Comparison of ENCODE assay signal across 7 cellular contexts in genomic region chr20:62367136-62367482, GRCh38. TPM values are rescaled to one million over a fixed set of nuclear protein-coding genes. Genes with fewer than 3 reads are reported as not detected.
DNase-seq lines count a peak whose midpoint lies in the region; ATAC-seq and TF ChIP-seq lines count a peak whose summit lies in the region.

A gene with protein sequence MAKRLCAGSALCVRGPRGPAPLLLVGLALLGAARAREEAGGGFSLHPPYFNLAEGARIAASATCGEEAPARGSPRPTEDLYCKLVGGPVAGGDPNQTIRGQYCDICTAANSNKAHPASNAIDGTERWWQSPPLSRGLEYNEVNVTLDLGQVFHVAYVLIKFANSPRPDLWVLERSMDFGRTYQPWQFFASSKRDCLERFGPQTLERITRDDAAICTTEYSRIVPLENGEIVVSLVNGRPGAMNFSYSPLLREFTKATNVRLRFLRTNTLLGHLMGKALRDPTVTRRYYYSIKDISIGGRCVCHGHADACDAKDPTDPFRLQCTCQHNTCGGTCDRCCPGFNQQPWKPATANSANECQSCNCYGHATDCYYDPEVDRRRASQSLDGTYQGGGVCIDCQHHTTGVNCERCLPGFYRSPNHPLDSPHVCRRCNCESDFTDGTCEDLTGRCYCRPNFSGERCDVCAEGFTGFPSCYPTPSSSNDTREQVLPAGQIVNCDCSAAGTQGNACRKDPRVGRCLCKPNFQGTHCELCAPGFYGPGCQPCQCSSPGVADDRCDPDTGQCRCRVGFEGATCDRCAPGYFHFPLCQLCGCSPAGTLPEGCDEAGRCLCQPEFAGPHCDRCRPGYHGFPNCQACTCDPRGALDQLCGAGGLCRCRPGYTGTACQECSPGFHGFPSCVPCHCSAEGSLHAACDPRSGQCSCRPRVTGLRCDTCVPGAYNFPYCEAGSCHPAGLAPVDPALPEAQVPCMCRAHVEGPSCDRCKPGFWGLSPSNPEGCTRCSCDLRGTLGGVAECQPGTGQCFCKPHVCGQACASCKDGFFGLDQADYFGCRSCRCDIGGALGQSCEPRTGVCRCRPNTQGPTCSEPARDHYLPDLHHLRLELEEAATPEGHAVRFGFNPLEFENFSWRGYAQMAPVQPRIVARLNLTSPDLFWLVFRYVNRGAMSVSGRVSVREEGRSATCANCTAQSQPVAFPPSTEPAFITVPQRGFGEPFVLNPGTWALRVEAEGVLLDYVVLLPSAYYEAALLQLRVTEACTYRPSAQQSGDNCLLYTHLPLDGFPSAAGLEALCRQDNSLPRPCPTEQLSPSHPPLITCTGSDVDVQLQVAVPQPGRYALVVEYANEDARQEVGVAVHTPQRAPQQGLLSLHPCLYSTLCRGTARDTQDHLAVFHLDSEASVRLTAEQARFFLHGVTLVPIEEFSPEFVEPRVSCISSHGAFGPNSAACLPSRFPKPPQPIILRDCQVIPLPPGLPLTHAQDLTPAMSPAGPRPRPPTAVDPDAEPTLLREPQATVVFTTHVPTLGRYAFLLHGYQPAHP (N-terminal part only) (minus strand): TSS chr20:62367312. CDS start chr20:62367245, 67 bp downstream.

- no peak for TF ChIP-seq CTCF in GM10266 (IDR thresholded peaks at IDR 0.05; ENCODE audit: control insufficient read depth, insufficient read depth, low read depth, missing control alignments)
- peak; percentile 9 for TF ChIP-seq CTCF in left ventricle myocardium inferior (IDR thresholded peaks at IDR 0.05; ENCODE audit: borderline replicate concordance)
- TF ChIP-seq CTCF in psoas muscle (IDR thresholded peaks at IDR 0.05): no peak

- peak; percentile 15 to 29 (median 22) for ATAC-seq in psoas muscle
- no peak for ATAC-seq in HG02798 (IDR thresholded peaks at IDR 0.05; ENCODE audit: poor library complexity, unreplicated experiment)
- no peak for ATAC-seq in GM19463 (IDR thresholded peaks at IDR 0.05; ENCODE audit: unreplicated experiment)

- 0% methylated on average over 8 to 36 of the region's 52 CpGs for WGBS in adipose tissue, 3 donors
- 0 to 1% methylated on average over 36 to 52 of the region's 52 CpGs; no CpG with 5 or more reads in 1 of the 3 donors for WGBS in psoas muscle, 3 donors

- peak within 1 kb of the TSS; percentile 69 for H3K9ac ChIP-seq in Karpas-422 (ENCODE audit: low read length)

- DNase-seq in GM10266 (ENCODE audit: extremely low spot score): peak; percentile 85
- DNase-seq in Karpas-422: peak; percentile 70
- peak; percentile 72 for DNase-seq in left ventricle myocardium inferior
- DNase-seq in psoas muscle: peak; percentile 68 to 73

- peaks cover 26% of the 10 kb centered on the region for H3K4me1 ChIP-seq in Karpas-422 (ENCODE audit: low read length)
- H3K4me1 ChIP-seq in left ventricle myocardium inferior: peaks cover 89% of the 10 kb centered on the region
- H3K4me1 ChIP-seq in psoas muscle: peaks cover 69% of the 10 kb centered on the region

- H3K27ac ChIP-seq in Karpas-422 (ENCODE audit: low read length): no peak within 1 kb of the TSS
- no peak within 1 kb of the TSS for H3K27ac ChIP-seq in adipose tissue (ENCODE audit: low read depth, low read length)
- peak within 1 kb of the TSS; percentile 97 for H3K27ac ChIP-seq in left ventricle myocardium inferior (replicated peaks)
- peak within 1 kb of the TSS; percentile 87 for H3K27ac ChIP-seq in psoas muscle

- H3K9me3 ChIP-seq in Karpas-422 (ENCODE audit: low read length) (no peaks in the 10 kb centered on the region), left ventricle myocardium inferior (replicated peaks) (no peaks in the 10 kb centered on the region), psoas muscle (no peaks in the 10 kb centered on the region)

- H4K20me1 ChIP-seq in Karpas-422 (ENCODE audit: insufficient read depth, low read depth, low read length): peaks cover 25% of the 10 kb centered on the region; the same call in 1 of the 2 replicates

- H3K79me2 ChIP-seq in Karpas-422 (ENCODE audit: low read length): no peaks in the 10 kb centered on the region

- peak within 1 kb of the TSS; percentile 81 for H3K4me2 ChIP-seq in Karpas-422 (ENCODE audit: low read depth, low read length, poor library complexity, severe bottlenecking)

- intact Hi-C loops in left ventricle myocardium inferior (cut with micrococcal nuclease) (no loop called here), psoas muscle (cut with DNase I) (no loop called here)

- no peaks in the 10 kb centered on the region for H3K27me3 ChIP-seq in Karpas-422 (ENCODE audit: low read length)
- no peaks in the 10 kb centered on the region for H3K27me3 ChIP-seq in left ventricle myocardium inferior (ENCODE audit: low read depth)
- no peaks in the 10 kb centered on the region for H3K27me3 ChIP-seq in psoas muscle (ENCODE audit: insufficient read depth in 3 of 3, low read length in 2 of 3)

- H3K4me3 ChIP-seq in Karpas-422 (ENCODE audit: low read length) (peak within 1 kb of the TSS; percentile 69), left ventricle myocardium inferior (peak within 1 kb of the TSS; percentile 98), psoas muscle (peak within 1 kb of the TSS; percentile 75)

- H3K36me3 ChIP-seq in Karpas-422 (ENCODE audit: insufficient read depth, low read length): no peaks in the 10 kb centered on the region
- peaks cover 2% of the 10 kb centered on the region for H3K36me3 ChIP-seq in left ventricle myocardium inferior
- peaks cover 0 to 1% of the 10 kb centered on the region in 2 donors for H3K36me3 ChIP-seq in psoas muscle (ENCODE audit: insufficient read depth in 1 of 2, low read depth in 1 of 2)

- peak within 1 kb of the TSS; percentile 48; the same call in 1 of the 2 replicates for H2AFZ ChIP-seq in Karpas-422 (ENCODE audit: low read length)

- H3K9me2 ChIP-seq in Karpas-422 (replicated peaks; ENCODE audit: insufficient read depth, low read length): no peaks in the 10 kb centered on the region

RNA-seq across cellular contexts. Expression of the gene that starts here (rescaled TPM):
- total RNA-seq in Karpas-422 (2014; rRNA removed; shearing (Covaris generic); ENCODE audit: low replicate concordance): 3.2 and 17.5 TPM in 2 replicates
- polyA plus RNA-seq in adipose tissue (100 to 1,000 TPM in 1 of 3 donors, 10 to 100 TPM in 2; 46.3 to 364 (median 81.1) TPM), psoas muscle (10 to 100 TPM; 14.4 to 40.5 (median 23.3) TPM)
- total RNA-seq in left ventricle myocardium inferior (70.9 TPM), psoas muscle (10 to 100 TPM; 27.2 to 74.6 (median 46.5) TPM)

Comparison
In these comparisons a context has a peak if more than half of its experiments do, and no peak if none do; other contexts are left out.
1. H3K27ac ChIP-seq: peak in left ventricle myocardium inferior (single experiment) and psoas muscle (single experiment); none in Karpas-422 (single experiment) and adipose tissue (single experiment).
2. ATAC-seq: peak in psoas muscle (4 of 4); none in HG02798 (single experiment) and GM19463 (single experiment).
3. Peak in every context shown above with its lines, with median percentiles within 50 percentile points of each other: DNase-seq and H3K4me3 ChIP-seq.